11 cellular contexts compared by ENCODE assay signal in genomic region chr7:27677912-27678612, GRCh38. TPM values are rescaled to one million over a fixed set of nuclear protein-coding genes. Genes with fewer than 3 reads are reported as not detected.
DNase-seq lines count a peak whose midpoint lies in the region; ATAC-seq and TF ChIP-seq lines count a peak whose summit lies in the region.
"Had no signal": no experiment of that assay in that cellular context is flagged by ENCODE, and none has a peak within 500 bp of the region (broad histone marks: within the 10 kb centered on the region; RNA-seq: fewer than 3 reads in every experiment).

No MANE protein-coding gene starts in this region.

- peak overlapping the region; percentile 92 for H3K27ac ChIP-seq in AG04450 (ENCODE audit: low read depth, low read length)
- H3K27ac ChIP-seq: SK-N-MC had no signal

- no peaks in the 10 kb centered on the region for H3K27me3 ChIP-seq in AG04450 (ENCODE audit: control insufficient read depth, insufficient read depth, low read length)

- DNase-seq in AG04450 (ENCODE audit: low read depth, low spot score) (peak; percentile 80), LoVo (ENCODE audit: low spot score) (peak; percentile 99), dermis blood vessel endothelial cell (peak; percentile 79), mucosa of gallbladder (ENCODE audit: low spot score) (peak; percentile 17), HuH-7.5 (ENCODE audit: low spot score) (no peak), GF-D8 (lab: John Stamatoyannopoulos, UW) (no peak)
- DNase-seq: GDM1, posterior cingulate gyrus had no signal

- no peaks in the 10 kb centered on the region; the same call in 1 of the 2 replicates for H3K9me3 ChIP-seq in AG04450 (ENCODE audit: control insufficient read depth, insufficient read depth, low read length)

- POLR2A ChIA-PET in AG04450 (lab: Yijun Ruan, JAX) = interaction anchor here (0.8 to 1.2 kb wide), 3 partner anchors 15 to 62 kb away, joined by 3 to 10 read pairs (median 3); partner anchors contain the start of gene HIBADH

- no peak for ATAC-seq in GM19467 (IDR thresholded peaks at IDR 0.05; ENCODE audit: unreplicated experiment)
- no peak for ATAC-seq in HG03196 (IDR thresholded peaks at IDR 0.05; ENCODE audit: unreplicated experiment)

- TF ChIP-seq CTCF in AG04450 (IDR thresholded peaks at IDR 0.05; ENCODE audit: low read depth, low read length) = no peak

- no peak overlapping the region for H3K4me3 ChIP-seq in AG04450 (ENCODE audit: low read depth, low read length)
- H3K4me3 ChIP-seq: SK-N-MC had no signal

- CTCF ChIA-PET in AG04450 (lab: Charles Lee) = interaction anchor here (0.7 kb wide), 1 partner anchor 10 kb away, joined by 3 read pairs; no protein-coding TSS in a partner anchor

RNA-seq across cellular contexts. Expression of gene HIBADH, which starts 15.4 kb away (rescaled TPM):
- polyA plus RNA-seq in AG04450 (2011; rRNA removed) = 74.1 and 86.3 TPM in 2 replicates
- polyA minus RNA-seq in AG04450 (2011; rRNA and poly(A)+ RNA removed) = 21.6 and 22.2 TPM in 2 replicates
- 33.8 and 39.1 TPM in 2 replicates for total RNA-seq in dermis blood vessel endothelial cell
- total RNA-seq in mucosa of gallbladder = 53.0 TPM

Comparison
In these comparisons a context has a peak if more than half of its experiments do, and no peak if none do; other contexts are left out.
1. DNase-seq: peak in AG04450 (single experiment), LoVo (single experiment), dermis blood vessel endothelial cell (single experiment) and mucosa of gallbladder (single experiment); none in HuH-7.5 (single experiment) and GF-D8 (single experiment).